20 cellular contexts compared by ENCODE assay signal in genomic region chr22:18067121-18067520, GRCh38. TPM values are rescaled to one million over a fixed set of nuclear protein-coding genes. Genes with fewer than 3 reads are reported as not detected.
DNase-seq lines count a peak whose midpoint lies in the region; ATAC-seq and TF ChIP-seq lines count a peak whose summit lies in the region.
"Had no signal": no experiment of that assay in that cellular context is flagged by ENCODE, and none has a peak within 500 bp of the region (broad histone marks: within the 10 kb centered on the region; RNA-seq: fewer than 3 reads in every experiment).

No MANE protein-coding gene starts in this region.

- H3K9ac ChIP-seq in GM23248 (no peak overlapping the region), SU-DHL-6 (ENCODE audit: low read length) (no peak overlapping the region), subcutaneous abdominal adipose tissue (ENCODE audit: low read length in 5 of 5) (no peak overlapping the region)

- no peaks in the 10 kb centered on the region for H3K9me2 ChIP-seq in GM23248 (ENCODE audit: insufficient read depth)
- H3K9me2 ChIP-seq in SU-DHL-6 (replicated peaks; ENCODE audit: insufficient read depth, low read length): no peaks in the 10 kb centered on the region

- H4K20me1 ChIP-seq in GM23248 (ENCODE audit: insufficient read depth) (no peaks in the 10 kb centered on the region), SU-DHL-6 (ENCODE audit: low read depth, low read length) (no peaks in the 10 kb centered on the region)

- H3K36me3 ChIP-seq in GM23248 (ENCODE audit: low read depth) (no peaks in the 10 kb centered on the region), SU-DHL-6 (ENCODE audit: low read length) (no peaks in the 10 kb centered on the region), muscle layer of duodenum (ENCODE audit: control insufficient read depth in 1 of 2, insufficient read depth in 2 of 2, low read length in 2 of 2) (no peaks in the 10 kb centered on the region), subcutaneous abdominal adipose tissue (ENCODE audit: control insufficient read depth in 5 of 5, insufficient read depth in 5 of 5, low read length in 5 of 5) (no peaks in the 10 kb centered on the region), HAP-1 (replicated peaks) (no peaks in the 10 kb centered on the region)
- H3K36me3 ChIP-seq: pancreas, suprapubic skin had no signal

- no peak for ATAC-seq in HG03342 (IDR thresholded peaks at IDR 0.05; ENCODE audit: unreplicated experiment)
- ATAC-seq: pancreas, PC-3, WTC11 had no signal

- no peak overlapping the region for H3K27ac ChIP-seq in GM23248
- H3K27ac ChIP-seq in SU-DHL-6 (ENCODE audit: low read depth, low read length): peak overlapping the region; percentile 84
- peak overlapping the region; percentile 89 for H3K27ac ChIP-seq in muscle layer of duodenum (ENCODE audit: low read length)
- peak overlapping the region; percentile 69 for H3K27ac ChIP-seq in subcutaneous abdominal adipose tissue (ENCODE audit: low read depth, low read length)
- H3K27ac ChIP-seq: pancreas, suprapubic skin had no signal

- H3F3A ChIP-seq in GM23248 (ENCODE audit: insufficient read depth): no peaks in the 10 kb centered on the region
- H3F3A ChIP-seq in SU-DHL-6 (ENCODE audit: insufficient read depth): 0 out of 2 replicates have a peak, but pooled peaks cover 5% of the 10 kb centered on the region

- in situ Hi-C loops in GM23248 (cut with MboI) (no loop called here), HAP-1 (cut with MboI; ENCODE audit: low sequenced_read_pairs) (loop anchor here (5.0 kb wide), 1 partner anchor 235 kb away; no protein-coding TSS in a partner anchor)

- no peaks in the 10 kb centered on the region for H3K79me2 ChIP-seq in GM23248 (ENCODE audit: insufficient read depth)
- H3K79me2 ChIP-seq in SU-DHL-6 (ENCODE audit: insufficient read depth, low read length): no peaks in the 10 kb centered on the region

- no peak for TF ChIP-seq CTCF in SU-DHL-6 (IDR thresholded peaks at IDR 0.05; ENCODE audit: insufficient read depth, low read length, poor library complexity, severe bottlenecking)

- H2AFZ ChIP-seq in GM23248: 0 out of 2 replicates have a peak overlapping the region, but pooled peaks have one; percentile 82
- no peak overlapping the region for H2AFZ ChIP-seq in SU-DHL-6 (ENCODE audit: low read depth, low read length, severe bottlenecking)

- H3K4me2 ChIP-seq in GM23248 (ENCODE audit: unreplicated experiment) (peak overlapping the region; percentile 55), SU-DHL-6 (ENCODE audit: low read depth, low read length, poor library complexity, severe bottlenecking) (no peak overlapping the region)

- H3K9me3 ChIP-seq in GM23248 (ENCODE audit: low read depth) (no peaks in the 10 kb centered on the region), SU-DHL-6 (ENCODE audit: insufficient read depth, low read length) (no peaks in the 10 kb centered on the region), muscle layer of duodenum (ENCODE audit: control insufficient read depth in 1 of 2, low read length in 2 of 2) (no peaks in the 10 kb centered on the region), subcutaneous abdominal adipose tissue (ENCODE audit: control insufficient read depth in 5 of 5, low read length in 5 of 5) (no peaks in the 10 kb centered on the region), HAP-1 (no peaks in the 10 kb centered on the region)
- H3K9me3 ChIP-seq: pancreas, suprapubic skin had no signal

- DNase-seq in GM23248 (no peak), HAP-1 (ENCODE audit: low spot score in 2 of 2) (no peak), COR-L47 (lab: John Stamatoyannopoulos, UW) (no peak)
- DNase-seq: activated CD4-positive, alpha-beta memory T cell treated with anti-CD3 and anti-CD28 coated beads for 36 hours; activated naive CD4-positive, alpha-beta T cell treated with anti-CD3 and anti-CD28 coated beads, Interleukin-2, amount 10 ng/mL, durations not matched to agents 7 days and 5 days; activated T-cell treated with anti-CD3 and anti-CD28 coated beads for 4 hours; EL; immature natural killer cell; NCI-H1417 treated with DMSO at 0.1 percent for 48 hours; NCI-H69; PC-3; stimulated activated CD4-positive, alpha-beta T cell treated with anti-CD3 and anti-CD28 coated beads, Interleukin-4, amount 100 ng/mL, for 1 hour had no signal

- H3K4me3 ChIP-seq in GM23248 (no peak overlapping the region), SU-DHL-6 (ENCODE audit: insufficient read depth, low read length, poor library complexity, severe bottlenecking) (no peak overlapping the region), muscle layer of duodenum (ENCODE audit: low read depth in 1 of 2, low read length in 2 of 2) (peak overlapping the region in 1 of 2 donors; percentile 22), subcutaneous abdominal adipose tissue (ENCODE audit: low read depth in 1 of 5, low read length in 5 of 5) (no peak overlapping the region), HAP-1 (no peak overlapping the region)
- H3K4me3 ChIP-seq: pancreas, skin epidermis, suprapubic skin had no signal

- WGBS in GM23248 (ENCODE audit: low coverage in 1 of 2, low lambda C conversion rate in 2 of 2, missing lambda C conversion rate in 2 of 2), 2 experiments: 88 to 98% methylated on average over 3 of the region's 3 CpGs

- H3K27me3 ChIP-seq in GM23248 (replicated peaks; ENCODE audit: insufficient read depth): no peaks in the 10 kb centered on the region
- H3K27me3 ChIP-seq in SU-DHL-6 (ENCODE audit: low read length): no peaks in the 10 kb centered on the region
- no peaks in the 10 kb centered on the region for H3K27me3 ChIP-seq in muscle layer of duodenum (ENCODE audit: low read depth, low read length)
- peaks cover 0 to 2% (median 0%) of the 10 kb centered on the region in 5 donors for H3K27me3 ChIP-seq in subcutaneous abdominal adipose tissue (ENCODE audit: control insufficient read depth in 5 of 5, insufficient read depth in 4 of 5, low read length in 5 of 5)
- H3K27me3 ChIP-seq in HAP-1 (ENCODE audit: low read depth): peaks cover 45% of the 10 kb centered on the region
- H3K27me3 ChIP-seq: pancreas, suprapubic skin had no signal

- peaks cover 18% of the 10 kb centered on the region for H3K4me1 ChIP-seq in GM23248 (ENCODE audit: insufficient read depth)
- H3K4me1 ChIP-seq in muscle layer of duodenum (ENCODE audit: control insufficient read depth in 1 of 2, insufficient read depth in 2 of 2, low read length in 2 of 2): peaks cover 0 to 3% of the 10 kb centered on the region in 2 donors
- peaks cover 0 to 26% (median 24%) of the 10 kb centered on the region in 5 donors for H3K4me1 ChIP-seq in subcutaneous abdominal adipose tissue (ENCODE audit: control insufficient read depth in 5 of 5, insufficient read depth in 5 of 5, low read length in 5 of 5)
- H3K4me1 ChIP-seq in HAP-1: no peaks in the 10 kb centered on the region
- H3K4me1 ChIP-seq: pancreas had no signal

RNA-seq across cellular contexts. Expression of gene PEX26, which starts 10.7 kb away (rescaled TPM):
- 32.2 and 34.1 TPM in 2 replicates for total RNA-seq in GM23248 (2014; rRNA removed; shearing (Covaris generic))
- 4.0 and 4.7 TPM in 2 replicates for polyA plus RNA-seq in GM23248 (2016; fragmentation: Nextera tagmentation; extraction: Ambion mirVana)

RNA-seq across cellular contexts. Expression of gene MICAL3, which starts 42.8 kb away (rescaled TPM):
- 25.1 and 33.9 TPM in 2 replicates for total RNA-seq in GM23248 (2014; rRNA removed; shearing (Covaris generic))
- 6.1 and 6.6 TPM in 2 replicates for polyA plus RNA-seq in GM23248 (2016; fragmentation: Nextera tagmentation; extraction: Ambion mirVana)

RNA-seq across cellular contexts. Expression of gene TUBA8, which starts 43.5 kb away (rescaled TPM):
- total RNA-seq in GM23248 (2014; rRNA removed; shearing (Covaris generic)): 0.32 TPM in 1 of 2 replicates, not detected in the other
- polyA plus RNA-seq in GM23248 (2016; fragmentation: Nextera tagmentation; extraction: Ambion mirVana): 0.13 TPM in 1 of 2 replicates, not detected in the other
